8 cellular contexts compared by ENCODE assay signal in the genomic region with DNA sequence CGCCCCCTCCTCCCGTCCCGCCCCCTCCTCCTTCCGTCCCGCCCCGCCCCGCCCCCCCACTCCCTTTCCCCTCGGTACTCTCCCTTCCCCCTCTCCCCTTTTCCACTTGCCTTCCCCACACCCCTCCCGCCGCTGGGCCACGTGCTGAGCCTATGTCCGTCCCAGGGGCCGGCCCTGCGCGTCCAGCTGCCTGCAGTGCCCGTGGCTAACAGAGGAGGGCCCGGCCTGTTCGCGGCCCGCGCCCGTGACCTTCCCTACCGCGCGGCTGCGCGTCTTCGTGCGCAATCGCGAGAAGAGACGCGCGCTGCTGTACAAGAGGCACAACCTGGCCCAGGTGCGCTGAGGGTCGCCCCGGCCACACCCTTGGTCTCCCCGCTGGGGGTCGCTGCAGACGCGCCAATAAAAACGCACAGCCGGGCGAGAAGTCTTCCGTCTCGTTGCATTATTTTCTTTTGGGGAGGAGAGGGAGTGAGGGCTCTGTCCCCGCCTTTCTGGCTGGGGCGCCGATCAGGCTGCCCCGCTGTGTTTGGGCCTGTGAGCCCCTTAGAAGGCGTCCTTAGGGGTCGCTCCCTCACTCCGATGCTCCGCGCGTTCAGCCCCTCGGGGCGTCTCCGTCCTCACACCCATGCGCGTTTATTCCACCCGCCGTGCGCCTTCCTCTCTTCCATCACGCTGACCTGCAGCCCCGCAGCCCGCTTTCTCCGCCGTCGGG. TPM values are rescaled to one million over a fixed set of nuclear protein-coding genes. Genes with fewer than 3 reads are reported as not detected.
A peak's percentile ranks its signal among the peaks of the same experiment; 100 is the strongest.
DNase-seq lines count a peak whose midpoint lies in the region; ATAC-seq and TF ChIP-seq lines count a peak whose summit lies in the region.

No MANE protein-coding gene starts in this region.

- peak; percentile 82 for DNase-seq in DMS153 treated with DMSO at 0.1 percent for 48 hours (lab: John Stamatoyannopoulos, UW; ENCODE audit: unreplicated experiment)
- DNase-seq in NCI-H128 (lab: John Stamatoyannopoulos, UW; ENCODE audit: unreplicated experiment), result peak; percentile 90
- peak; percentile 69 for DNase-seq in WERI-Rb-1
- peak; percentile 43 for DNase-seq in central memory CD4-positive, alpha-beta T cell
- peak; percentile 79 for DNase-seq in iris pigment epithelial cell (ENCODE audit: low read depth)
- peak; percentile 88 for DNase-seq in spleen

- no peak for TF ChIP-seq POLR2A in spleen (IDR thresholded peaks at IDR 0.05)

- H3K27me3 ChIP-seq in WERI-Rb-1 (ENCODE audit: insufficient read depth, low read depth, severe bottlenecking), result no peaks in the 10 kb centered on the region
- H3K27me3 ChIP-seq in spleen (replicated peaks in 1 of 7), result peaks cover 0 to 34% (median 9%) of the 10 kb centered on the region in 7 donors

- intact Hi-C loops in spleen (cut with DNase I; ENCODE audit: low total_unique reads), result no loop called here

- TF ChIP-seq CTCF in WERI-Rb-1 (IDR thresholded peaks at IDR 0.05; ENCODE audit: low read depth, low read length) (peak; percentile 56), spleen (IDR thresholded peaks at IDR 0.05 in 8 of 11, conservative IDR thresholded peaks at IDR 0.05 in 3 of 11) (peak; percentile 44 to 83 (median 62))

- no peaks in the 10 kb centered on the region for H3K36me3 ChIP-seq in WERI-Rb-1
- H3K36me3 ChIP-seq in spleen, result no peaks in the 10 kb centered on the region

- H3K9me3 ChIP-seq in WERI-Rb-1 (ENCODE audit: severe bottlenecking) (no peaks in the 10 kb centered on the region), spleen (no peaks in the 10 kb centered on the region)

- no peak for ATAC-seq in GM18517 (IDR thresholded peaks at IDR 0.05; ENCODE audit: unreplicated experiment)
- ATAC-seq in GM18909 (IDR thresholded peaks at IDR 0.05; ENCODE audit: poor library complexity, unreplicated experiment), result no peak

- H3K4me1 ChIP-seq in spleen, result peaks cover 10 to 49% (median 34%) of the 10 kb centered on the region in 6 donors

- 0 to 3% (median 1%) methylated on average over 21 to 66 of the region's 70 CpGs for WGBS in spleen, 5 donors

- H3K27ac ChIP-seq in WERI-Rb-1, result peak overlapping the region; percentile 52
- peak overlapping the region; percentile 29 to 84 (median 66) for H3K27ac ChIP-seq in spleen

- H3K4me3 ChIP-seq in WERI-Rb-1 (ENCODE audit: low read depth, low read length), result peak overlapping the region; percentile 57
- H3K4me3 ChIP-seq in spleen, result peak overlapping the region; percentile 39 to 72 (median 50)

RNA-seq across cellular contexts. Expression of gene TRIM11, which starts 28.0 kb away (rescaled TPM):
- total RNA-seq in spleen, result 10 to 100 TPM; 33.4 to 49.4 (median 39.8) TPM
- 10 to 100 TPM; 14.1 to 26.8 (median 20.7) TPM for polyA plus RNA-seq in spleen

RNA-seq across cellular contexts. Expression of gene TRIM17, which starts 38.1 kb away (rescaled TPM):
- total RNA-seq in spleen, result 1 to 10 TPM; 3.5 to 7.1 (median 5.4) TPM
- polyA plus RNA-seq in spleen, result 1 to 10 TPM in 1 of 3 donors, under 1 TPM in 2; 0.36 to 4.0 (median 0.96) TPM
